22 cellular contexts compared by ENCODE assay signal in genomic region chr13:30564489-30564888, GRCh38.
"Had no signal": no experiment of that assay in that cellular context is flagged by ENCODE, and none has a peak within 500 bp of the region (broad histone marks: within the 10 kb centered on the region; RNA-seq: fewer than 3 reads in every experiment).

No MANE protein-coding gene starts in this region.

- H3K27ac ChIP-seq: RWPE1, SJCRH30 had no signal

- DNase-seq: Kasumi-1, KG1, MV-4-11, NCI-H1048, NCI-H1105, NCI-H1436, NCI-H187, NCI-H2029, NCI-H2081 treated with DMSO at 0.1 percent for 48 hours, NCI-H2171, NCI-H226, NCI-H446, NCI-H510A, NCI-H524 treated with DMSO at 0.1 percent for 48 hours, NCI-H69, NCI-H774, PC-3, SHP77 treated with DMSO at 0.1 percent for 48 hours, SJCRH30 had no signal

- H3K4me3 ChIP-seq: SJCRH30 had no signal

- ATAC-seq: Panc1, PC-3, SK-N-SH treated with all-trans-retinoic acid at 6 μM for 48 hours had no signal

- H3K4me1 ChIP-seq: SJCRH30 had no signal

- H3K36me3 ChIP-seq: SJCRH30 had no signal

- H3K9me3 ChIP-seq: SJCRH30 had no signal
